ENCODE assay signal across 18 cellular contexts in the genomic region with DNA sequence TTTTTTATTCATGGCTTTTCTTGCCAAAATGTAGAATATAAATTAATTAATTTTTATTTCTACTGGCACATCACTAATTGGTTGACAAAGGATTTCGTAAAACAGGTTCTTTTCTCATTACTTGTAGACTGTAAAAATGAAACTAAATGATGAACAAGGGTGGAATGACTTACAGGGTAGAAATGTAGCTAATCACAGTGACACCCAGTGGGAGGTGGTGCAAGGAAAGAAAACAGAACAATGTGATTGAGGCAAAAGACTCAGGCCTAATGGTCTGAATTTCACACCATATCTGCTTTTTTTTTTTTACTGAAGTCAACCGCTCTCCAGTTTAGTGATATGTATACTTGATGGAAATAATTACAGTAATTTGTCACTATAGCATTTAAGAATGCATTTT. TPM values are rescaled to one million over a fixed set of nuclear protein-coding genes. Genes with fewer than 3 reads are reported as not detected.
A peak's percentile ranks its signal among the peaks of the same experiment; 100 is the strongest.
DNase-seq lines count a peak whose midpoint lies in the region; ATAC-seq lines count a peak whose summit lies in the region.
"Had no signal": no experiment of that assay in that cellular context is flagged by ENCODE, and none has a peak within 500 bp of the region (broad histone marks: within the 10 kb centered on the region; RNA-seq: fewer than 3 reads in every experiment).

No MANE protein-coding gene starts in this region.

- H3K36me3 ChIP-seq in H7 (replicated peaks; ENCODE audit: control insufficient read depth, insufficient read depth, low read length) = no peaks in the 10 kb centered on the region
- H3K36me3 ChIP-seq: transverse colon had no signal

- H3K4me3 ChIP-seq in H7 (ENCODE audit: insufficient read depth, low read depth, low read length) = no peak overlapping the region
- H3K4me3 ChIP-seq: body of pancreas, skin epidermis, transverse colon had no signal

- ATAC-seq in HG02885 (IDR thresholded peaks at IDR 0.05; ENCODE audit: poor library complexity, unreplicated experiment) = no peak
- ATAC-seq: activated T-helper 17 cell treated with anti-CD3 and anti-CD28 coated beads, Interleukin-2, amount 50 U/mL, for 72 hours; body of pancreas; naive thymus-derived CD8-positive, alpha-beta T cell had no signal

- H3K27me3 ChIP-seq in H7 (ENCODE audit: control insufficient read depth, insufficient read depth, low read length) = no peaks in the 10 kb centered on the region
- H3K27me3 ChIP-seq: body of pancreas, transverse colon had no signal

- DNase-seq in DMS53 (lab: John Stamatoyannopoulos, UW) = peak; percentile 56
- DNase-seq in H7 = peak; percentile 0
- DNase-seq in RPMI8226 = peak; percentile 8
- DNase-seq in iPS-NIHi7 (ENCODE audit: extremely low spot score) = peak; percentile 8
- DNase-seq in NCI-H1105 treated with DMSO at 0.1 percent for 48 hours (lab: John Stamatoyannopoulos, UW) = no peak
- no peak for DNase-seq in NCI-H2081 treated with DMSO at 0.1 percent for 48 hours (lab: John Stamatoyannopoulos, UW)
- DNase-seq in NOMO-1 treated with dmso at 0.1 percent for 144 hours (lab: John Stamatoyannopoulos, UW; ENCODE audit: unreplicated experiment) = no peak
- DNase-seq: activated CD4-positive, alpha-beta T cell treated with anti-CD3 and anti-CD28 coated beads for 4 hours; body of pancreas; naive thymus-derived CD8-positive, alpha-beta T cell; NCI-H1092; NCI-H2107; NCI-H510A treated with DMSO at 0.1 percent for 48 hours; transverse colon had no signal

RNA-seq across cellular contexts. Expression of gene GABRG2, which starts 28.9 kb away (rescaled TPM):
- total RNA-seq in H7 (2014; rRNA removed; shearing (Covaris generic)) = 0.04 and 0.73 TPM in 2 replicates
- total RNA-seq: activated T-helper 17 cell treated with anti-CD3 and anti-CD28 coated beads, Interleukin-2, amount 50 U/mL, for 72 hours; endothelial cell of umbilical vein had no signal

Comparison
In these comparisons a context has a peak if more than half of its experiments do, and no peak if none do; other contexts are left out.
1. DNase-seq: peak in DMS53 (single experiment), H7 (single experiment), RPMI8226 (single experiment) and iPS-NIHi7 (single experiment); none in NCI-H1105 treated with DMSO at 0.1 percent for 48 hours (single experiment), NCI-H2081 treated with DMSO at 0.1 percent for 48 hours (single experiment) and NOMO-1 treated with dmso at 0.1 percent for 144 hours (single experiment).